ENCODE assay signal across 15 cellular contexts in genomic region chr22:19995611-19996339, GRCh38. TPM values are rescaled to one million over a fixed set of nuclear protein-coding genes. Genes with fewer than 3 reads are reported as not detected.
A peak's percentile ranks its signal among the peaks of the same experiment; 100 is the strongest.
DNase-seq lines count a peak whose midpoint lies in the region; ATAC-seq and TF ChIP-seq lines count a peak whose summit lies in the region.
"Had no signal": no experiment of that assay in that cellular context is flagged by ENCODE, and none has a peak within 500 bp of the region (broad histone marks: within the 10 kb centered on the region; RNA-seq: fewer than 3 reads in every experiment).

No MANE protein-coding gene starts in this region.

- H2AFZ ChIP-seq in SK-N-SH (ENCODE audit: low read depth) (no peak overlapping the region), fibroblast of lung (ENCODE audit: low read length) (peak overlapping the region; percentile 12), neural progenitor cell (replicated peaks) (no peak overlapping the region)

- POLR2A ChIA-PET in SK-N-SH (lab: Yijun Ruan, JAX), result no interaction called here

- H3K4me3 ChIP-seq in SK-N-SH (ENCODE audit: low read depth in 2 of 2, low read length in 1 of 2), result no peak overlapping the region
- no peak overlapping the region for H3K4me3 ChIP-seq in fibroblast of lung (replicated peaks in 1 of 4; ENCODE audit: control extremely low read depth in 1 of 4, insufficient read depth in 1 of 4, low read depth in 3 of 4, low read length in 4 of 4)
- no peak overlapping the region for H3K4me3 ChIP-seq in neural progenitor cell
- no peak overlapping the region for H3K4me3 ChIP-seq in upper lobe of left lung
- H3K4me3 ChIP-seq: ovary had no signal

- H4K20me1 ChIP-seq in SK-N-SH (ENCODE audit: insufficient read depth) (no peaks in the 10 kb centered on the region), fibroblast of lung (ENCODE audit: control insufficient read depth, extremely low read depth, insufficient read depth, low read length) (no peaks in the 10 kb centered on the region), neural progenitor cell (ENCODE audit: low read depth) (no peaks in the 10 kb centered on the region)

- no peak overlapping the region for H3K4me3 Mint-ChIP-seq in neural progenitor cell
- H3K4me3 Mint-ChIP-seq: T-cell, type B pancreatic cell had no signal

- peaks cover 2% of the 10 kb centered on the region for H3K9me3 Mint-ChIP-seq in neural progenitor cell
- H3K9me3 Mint-ChIP-seq: activated naive CD4-positive, alpha-beta T cell treated with anti-CD3 and anti-CD28 coated beads, Interleukin-2, amount 50 U/mL, for 72 hours; T-cell; type B pancreatic cell had no signal

- H3K9me2 ChIP-seq in SK-N-SH, result no peaks in the 10 kb centered on the region

- no peak for TF ChIP-seq RAD21 in SK-N-SH (IDR thresholded peaks at IDR 0.05; ENCODE audit: low read length)

- H3K4me1 ChIP-seq in SK-N-SH (ENCODE audit: control insufficient read depth in 1 of 2, insufficient read depth in 2 of 2, low read depth in 1 of 2, low read length in 1 of 2) (peaks cover 0 to 85% of the 10 kb centered on the region in 2 experiments; a peak in 2 of 4 replicates), fibroblast of lung (ENCODE audit: control insufficient read depth, extremely low read depth, insufficient read depth, low read length) (peaks cover 11% of the 10 kb centered on the region), neural progenitor cell (peaks cover 33% of the 10 kb centered on the region), upper lobe of left lung (peaks cover 15 to 30% (median 20%) of the 10 kb centered on the region in 4 donors)

- H3F3A ChIP-seq in SK-N-SH (replicated peaks; ENCODE audit: insufficient read depth), result no peaks in the 10 kb centered on the region
- H3F3A ChIP-seq in neural progenitor cell (ENCODE audit: low read depth), result peaks cover 15% of the 10 kb centered on the region

- H3K9me3 ChIP-seq in SK-N-SH (no peaks in the 10 kb centered on the region), fibroblast of lung (ENCODE audit: control insufficient read depth, insufficient read depth, low read depth, low read length) (no peaks in the 10 kb centered on the region), neural progenitor cell (ENCODE audit: low read depth) (no peaks in the 10 kb centered on the region), upper lobe of left lung (no peaks in the 10 kb centered on the region)
- H3K9me3 ChIP-seq: ovary had no signal

- TF ChIP-seq EP300 in SK-N-SH (IDR thresholded peaks at IDR 0.05; ENCODE audit: borderline replicate concordance in 1 of 2, low read depth in 1 of 2, low read length in 1 of 2), result no peak
- no peak for TF ChIP-seq EP300 in upper lobe of left lung (IDR thresholded peaks at IDR 0.05)

- no peak for TF ChIP-seq CTCF in SK-N-SH (IDR thresholded peaks at IDR 0.05)
- TF ChIP-seq CTCF in fibroblast of lung (conservative IDR thresholded peaks at IDR 0.05 in 1 of 2, IDR thresholded peaks at IDR 0.05 in 1 of 2; ENCODE audit: low read depth in 1 of 2, low read length in 2 of 2), result no peak
- no peak for TF ChIP-seq CTCF in neural progenitor cell (IDR thresholded peaks at IDR 0.05)
- no peak for TF ChIP-seq CTCF in upper lobe of left lung (IDR thresholded peaks at IDR 0.05)

- H3K4me1 Mint-ChIP-seq in neural progenitor cell, result peaks cover 49% of the 10 kb centered on the region
- H3K4me1 Mint-ChIP-seq: T-cell had no signal

- no peaks in the 10 kb centered on the region for H3K36me3 ChIP-seq in SK-N-SH (replicated peaks in 1 of 2; ENCODE audit: control insufficient read depth in 1 of 2, insufficient read depth in 2 of 2, low read length in 1 of 2)
- no peaks in the 10 kb centered on the region for H3K36me3 ChIP-seq in fibroblast of lung (ENCODE audit: control insufficient read depth, insufficient read depth, low read length)
- H3K36me3 ChIP-seq in neural progenitor cell, result no peaks in the 10 kb centered on the region
- no peaks in the 10 kb centered on the region for H3K36me3 ChIP-seq in upper lobe of left lung
- H3K36me3 ChIP-seq: ovary had no signal

- H3K36me3 Mint-ChIP-seq in neural progenitor cell, result no peaks in the 10 kb centered on the region
- H3K36me3 Mint-ChIP-seq: activated naive CD4-positive, alpha-beta T cell treated with anti-CD3 and anti-CD28 coated beads, Interleukin-2, amount 50 U/mL, for 72 hours; T-cell; type B pancreatic cell had no signal

- H3K4me2 ChIP-seq in SK-N-SH (peak overlapping the region; percentile 17; the same call in 1 of the 2 replicates), fibroblast of lung (ENCODE audit: extremely low read depth, insufficient read depth, low read length) (peak overlapping the region; percentile 7), neural progenitor cell (no peak overlapping the region)

- DNase-seq in SK-N-SH (no peak), fibroblast of lung (ENCODE audit: low read depth in 2 of 2) (peak; percentile 57 to 72), neural progenitor cell (ENCODE audit: low spot score) (no peak), upper lobe of left lung (peak in 1 of 2 donors; percentile 80)
- DNase-seq: Karpas-422, mesenchymal stem cell, NCI-H187 treated with DMSO at 0.1 percent for 48 hours, T-cell had no signal

- H3K27me3 Mint-ChIP-seq in neural progenitor cell (ENCODE audit: insufficient read depth, low read depth), result peaks cover 9% of the 10 kb centered on the region
- H3K27me3 Mint-ChIP-seq: T-cell, type B pancreatic cell had no signal

- H3K27me3 ChIP-seq in SK-N-SH (ENCODE audit: insufficient read depth), result no peaks in the 10 kb centered on the region
- H3K27me3 ChIP-seq in fibroblast of lung (ENCODE audit: control insufficient read depth, insufficient read depth, low read length), result peaks cover 4% of the 10 kb centered on the region
- no peaks in the 10 kb centered on the region for H3K27me3 ChIP-seq in neural progenitor cell
- no peaks in the 10 kb centered on the region for H3K27me3 ChIP-seq in upper lobe of left lung
- H3K27me3 ChIP-seq: ovary had no signal

- H3K27ac ChIP-seq in SK-N-SH (ENCODE audit: low read depth in 2 of 2, low read length in 1 of 2) (peak overlapping the region; percentile 47 to 97), fibroblast of lung (ENCODE audit: insufficient read depth, low read length) (no peak overlapping the region), neural progenitor cell (no peak overlapping the region), upper lobe of left lung (peak overlapping the region; percentile 47 to 77 (median 62))
- H3K27ac ChIP-seq: ovary had no signal

- no peak for TF ChIP-seq POLR2A in upper lobe of left lung (IDR thresholded peaks at IDR 0.05)

- peak overlapping the region; percentile 58 for H3K27ac Mint-ChIP-seq in neural progenitor cell
- H3K27ac Mint-ChIP-seq: T-cell, type B pancreatic cell had no signal

- WGBS in SK-N-SH (ENCODE audit: low lambda C conversion rate), result 44% methylated on average over 12 of the region's 18 CpGs
- WGBS in upper lobe of left lung, 2 donors, result 51 to 61% methylated on average over 15 to 18 of the region's 18 CpGs

- H3K9ac ChIP-seq in SK-N-SH (peak overlapping the region; percentile 18; the same call in 1 of the 2 replicates), fibroblast of lung (ENCODE audit: insufficient read depth, low read length) (no peak overlapping the region), neural progenitor cell (no peak overlapping the region)

- H3K79me2 ChIP-seq in SK-N-SH (ENCODE audit: insufficient read depth) (no peaks in the 10 kb centered on the region), fibroblast of lung (ENCODE audit: control insufficient read depth, insufficient read depth, low read length) (no peaks in the 10 kb centered on the region), neural progenitor cell (ENCODE audit: low read depth) (no peaks in the 10 kb centered on the region)

- ATAC-seq in upper lobe of left lung (ENCODE audit: low FRiP score in 2 of 2), result peak in 1 of 2 donors; percentile 15
- no peak for ATAC-seq in HG03095 (IDR thresholded peaks at IDR 0.05; ENCODE audit: unreplicated experiment)
- ATAC-seq in GM19328 (IDR thresholded peaks at IDR 0.05; ENCODE audit: unreplicated experiment), result no peak
- ATAC-seq in GM18520 (IDR thresholded peaks at IDR 0.05; ENCODE audit: unreplicated experiment), result no peak
- ATAC-seq: activated naive CD4-positive, alpha-beta T cell treated with anti-CD3 and anti-CD28 coated beads, Interleukin-2, amount 50 U/mL, for 72 hours; Panc1; T-cell had no signal

- CTCF ChIA-PET in SK-N-SH (lab: Yijun Ruan, JAX), result interaction anchor here (1.1 to 5.5 kb wide), 4 partner anchors 14 to 27 kb away, joined by 4 to 70 read pairs (median 6); partner anchors contain the start of gene TANGO2

RNA-seq across cellular contexts. Expression of gene ARVCF, which starts 20.8 kb away (rescaled TPM):
- polyA plus RNA-seq in SK-N-SH (2012; rRNA removed) (27.4 and 33.0 TPM in 2 replicates), fibroblast of lung (2.0 and 2.6 TPM in 2 replicates)
- polyA plus RNA-seq in SK-N-SH (2012; cell fraction: cytosol; rRNA removed), result 8.7 and 26.7 TPM in 2 replicates
- 105 and 141 TPM in 2 replicates for polyA plus RNA-seq in SK-N-SH (2012; cell fraction: nucleus; rRNA removed)
- total RNA-seq in fibroblast of lung (13.9 and 15.7 TPM in 2 replicates), neural progenitor cell (ENCODE audit: low replicate concordance) (35.4 and 159 TPM in 2 replicates), upper lobe of left lung (10 to 100 TPM; 18.5 to 54.5 (median 22.8) TPM)
- polyA plus RNA-seq in fibroblast of lung (2012), result 3.5 and 7.1 TPM in 2 replicates
- 1.1 and 8.5 TPM in 2 replicates for polyA minus RNA-seq in fibroblast of lung (ENCODE audit: low replicate concordance)

RNA-seq across cellular contexts. Expression of gene TANGO2, which starts 25.1 kb away (rescaled TPM):
- polyA plus RNA-seq in SK-N-SH (2012; rRNA removed), result 20.7 and 25.5 TPM in 2 replicates
- 10.1 and 15.9 TPM in 2 replicates for polyA plus RNA-seq in SK-N-SH (2012; cell fraction: cytosol; rRNA removed)
- 28.8 and 32.7 TPM in 2 replicates for polyA plus RNA-seq in SK-N-SH (2012; cell fraction: nucleus; rRNA removed)
- 33.4 and 52.8 TPM in 2 replicates for total RNA-seq in fibroblast of lung
- 28.3 and 41.3 TPM in 2 replicates for polyA plus RNA-seq in fibroblast of lung
- 21.0 and 22.2 TPM in 2 replicates for polyA plus RNA-seq in fibroblast of lung (2012)
- 49.5 and 66.6 TPM in 2 replicates for polyA minus RNA-seq in fibroblast of lung (ENCODE audit: low replicate concordance)
- total RNA-seq in neural progenitor cell (ENCODE audit: low replicate concordance), result 9.1 and 10.0 TPM in 2 replicates
- total RNA-seq in upper lobe of left lung, result 10 to 100 TPM; 33.9 to 94.3 (median 55.0) TPM

RNA-seq across cellular contexts. Expression of gene TXNRD2, which starts 54.2 kb away (rescaled TPM):
- polyA plus RNA-seq in SK-N-SH (2012; rRNA removed), result 33.5 and 34.7 TPM in 2 replicates
- 16.1 and 21.5 TPM in 2 replicates for polyA plus RNA-seq in SK-N-SH (2012; cell fraction: cytosol; rRNA removed)
- 59.6 and 61.9 TPM in 2 replicates for polyA plus RNA-seq in SK-N-SH (2012; cell fraction: nucleus; rRNA removed)
- 18.2 and 30.7 TPM in 2 replicates for total RNA-seq in fibroblast of lung
- polyA plus RNA-seq in fibroblast of lung, result 13.2 and 19.7 TPM in 2 replicates
- 17.7 and 33.3 TPM in 2 replicates for polyA plus RNA-seq in fibroblast of lung (2012)
- polyA minus RNA-seq in fibroblast of lung (ENCODE audit: low replicate concordance), result 32.4 and 45.4 TPM in 2 replicates
- total RNA-seq in neural progenitor cell (ENCODE audit: low replicate concordance), result 0.19 and 3.1 TPM in 2 replicates
- total RNA-seq in upper lobe of left lung, result 10 to 100 TPM; 29.6 to 78.6 (median 49.3) TPM

RNA-seq across cellular contexts. Expression of gene COMT, which starts 54.2 kb away (rescaled TPM):
- polyA plus RNA-seq in SK-N-SH (2012; rRNA removed), result 205 and 343 TPM in 2 replicates
- polyA plus RNA-seq in SK-N-SH (2012; cell fraction: cytosol; rRNA removed), result 170 and 298 TPM in 2 replicates
- 209 and 222 TPM in 2 replicates for polyA plus RNA-seq in SK-N-SH (2012; cell fraction: nucleus; rRNA removed)
- total RNA-seq in fibroblast of lung, result 192 and 305 TPM in 2 replicates
- 150 and 208 TPM in 2 replicates for polyA plus RNA-seq in fibroblast of lung
- 201 and 240 TPM in 2 replicates for polyA plus RNA-seq in fibroblast of lung (2012)
- polyA minus RNA-seq in fibroblast of lung (ENCODE audit: low replicate concordance), result 94.0 and 188 TPM in 2 replicates
- 1.1 and 1.3 TPM in 2 replicates for total RNA-seq in neural progenitor cell (ENCODE audit: low replicate concordance)
- 100 to 1,000 TPM; 136 to 475 (median 272) TPM for total RNA-seq in upper lobe of left lung

Comparison
In these comparisons a context has a peak if more than half of its experiments do, and no peak if none do; other contexts are left out.
1. DNase-seq: peak in fibroblast of lung (2 of 2); none in SK-N-SH (single experiment) and neural progenitor cell (single experiment).
2. H3K27ac ChIP-seq: peak in SK-N-SH (2 of 2) and upper lobe of left lung (4 of 4); none in fibroblast of lung (single experiment) and neural progenitor cell (single experiment).